8 cellular contexts compared by ENCODE assay signal in the genomic region with DNA sequence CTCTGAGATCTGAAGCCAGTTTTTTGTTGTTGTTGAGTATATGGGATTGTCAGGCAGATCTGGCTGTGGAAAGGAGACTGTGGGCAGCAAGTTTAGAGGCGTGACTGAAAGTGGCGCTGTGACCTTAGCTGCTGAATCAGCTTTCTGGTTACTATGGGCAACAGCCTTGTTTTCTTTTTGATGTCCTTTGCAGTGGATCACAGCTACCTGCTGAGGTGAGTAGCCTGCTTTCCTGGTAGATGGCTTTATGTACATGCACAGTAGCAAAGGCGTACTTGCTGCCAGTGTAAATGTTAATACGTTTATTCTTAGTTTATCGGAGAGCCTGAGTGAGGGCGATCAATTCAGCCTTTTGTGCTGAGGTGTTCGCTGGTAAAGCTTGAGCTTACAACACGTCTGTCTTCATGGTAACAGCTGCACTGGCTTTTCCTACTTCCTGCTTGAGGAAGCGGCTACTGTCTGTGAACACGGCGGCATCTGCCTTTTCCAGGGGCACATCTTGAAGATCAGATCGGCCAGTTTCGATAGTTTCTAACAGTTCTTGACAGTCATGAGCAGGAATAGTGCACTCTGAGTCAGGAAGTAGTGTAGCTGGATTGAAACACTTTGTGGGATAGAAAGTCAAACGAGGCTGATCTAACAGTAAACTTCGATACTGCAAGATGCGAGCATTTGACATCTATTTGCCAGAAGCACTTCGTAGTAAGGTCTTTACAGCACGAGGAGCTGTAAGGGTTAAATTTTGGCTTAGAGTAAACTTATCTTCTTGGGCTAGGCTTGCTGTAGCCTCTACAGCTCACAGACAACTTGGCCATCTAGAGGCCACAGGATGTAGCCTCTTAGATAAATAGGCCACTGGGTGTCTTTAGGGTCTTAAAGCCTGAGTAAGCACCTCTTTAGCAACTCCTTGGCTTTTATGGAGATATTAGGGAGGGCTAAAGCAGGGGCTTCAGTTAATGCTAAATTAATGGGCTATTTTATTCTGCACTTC.
A peak's percentile ranks its signal among the peaks of the same experiment; 100 is the strongest.
DNase-seq lines count a peak whose midpoint lies in the region; ATAC-seq, FAIRE-seq and TF ChIP-seq lines count a peak whose summit lies in the region.
"Not testable (repeated sequence)": the region's sequence is repeated elsewhere in the genome, so short reads cannot be mapped to it uniquely, and the experiment has no call there.

No MANE protein-coding gene starts in this region.

- in situ Hi-C loops in GM23248 (cut with MboI); mammary epithelial cell (cut with MboI; ENCODE audit: low sequenced_read_pairs in 2 of 2): not testable (repeated sequence)

- DNase-seq in GM23248: peak; percentile 22
- peak; percentile 31 for DNase-seq in NCI-H1092 treated with DMSO at 0.1 percent for 48 hours (lab: John Stamatoyannopoulos, UW)
- DNase-seq in RCC 7860 (ENCODE audit: low spot score): peak; percentile 4
- DNase-seq in mammary epithelial cell: peak; percentile 14
- not testable (repeated sequence) for DNase-seq in left ventricle myocardium inferior, lower lobe of right lung

- H3F3A ChIP-seq in GM23248 (ENCODE audit: insufficient read depth): not testable (repeated sequence)

- not testable (repeated sequence) for H3K27ac ChIP-seq in GM23248; mammary epithelial cell (ENCODE audit: insufficient read depth, low read depth, low read length); left ventricle myocardium inferior (replicated peaks); urinary bladder (ENCODE audit: low read depth)
- peak overlapping the region; percentile 62 for H3K27ac ChIP-seq in lower lobe of right lung
- peak overlapping the region; percentile 98 for H3K27ac ChIP-seq in parathyroid adenoma

- not testable (repeated sequence) for H4K20me1 ChIP-seq in GM23248 (ENCODE audit: insufficient read depth); mammary epithelial cell (ENCODE audit: insufficient read depth, low read length)

- WGBS in GM23248 (ENCODE audit: low coverage in 1 of 2, low lambda C conversion rate in 2 of 2, missing lambda C conversion rate in 2 of 2), 2 experiments: 31 to 33% methylated on average over 18 of the region's 18 CpGs
- 35% methylated on average over 13 of the region's 18 CpGs for WGBS in mammary epithelial cell (ENCODE audit: low coverage, missing lambda C conversion rate)
- 15% methylated on average over 18 of the region's 18 CpGs for WGBS in urinary bladder

- H3K4me3 ChIP-seq in GM23248 (peak overlapping the region; percentile 35; the same call in 1 of the 2 replicates), mammary epithelial cell (replicated peaks in 1 of 3; ENCODE audit: insufficient read depth in 1 of 3, low read depth in 2 of 3, low read length in 3 of 3) (peak overlapping the region in 1 of 3 experiments; percentile 16), left ventricle myocardium inferior (peak overlapping the region; percentile 59), lower lobe of right lung (peak overlapping the region; percentile 29), parathyroid adenoma (ENCODE audit: low read depth, low read length) (peak overlapping the region; percentile 73), urinary bladder (ENCODE audit: low read depth, low read length) (peak overlapping the region; percentile 14)

- H3K79me2 ChIP-seq in GM23248 (ENCODE audit: insufficient read depth); mammary epithelial cell (ENCODE audit: insufficient read depth, low read length); parathyroid adenoma: not testable (repeated sequence)

- intact Hi-C loops in mammary epithelial cell (cut with micrococcal nuclease); left ventricle myocardium inferior (cut with micrococcal nuclease); lower lobe of right lung (cut with DNase I): not testable (repeated sequence)

- H2AFZ ChIP-seq in GM23248 (peak overlapping the region; percentile 77), mammary epithelial cell (ENCODE audit: low read depth, low read length) (peak overlapping the region; percentile 73), parathyroid adenoma (peak overlapping the region; percentile 70)

- BruUV-seq in mammary epithelial cell (replicated peaks; lab: Mats Ljungman, UMichigan): not testable (repeated sequence)

- dilution Hi-C loops in mammary epithelial cell (cut with HindIII; ENCODE audit: low sequenced_read_pairs): not testable (repeated sequence)

- CTCF ChIA-PET in mammary epithelial cell (lab: Charles Lee; ENCODE audit: low non-redundant PET): not testable (repeated sequence)

- H3K27me3 ChIP-seq in GM23248 (replicated peaks; ENCODE audit: insufficient read depth); mammary epithelial cell (ENCODE audit: insufficient read depth, low read length); left ventricle myocardium inferior (ENCODE audit: low read depth); lower lobe of right lung (ENCODE audit: low read depth); parathyroid adenoma (ENCODE audit: control insufficient read depth, insufficient read depth, low read length): not testable (repeated sequence)

- ATAC-seq in lower lobe of right lung: not testable (repeated sequence)

- not testable (repeated sequence) for H3K36me3 ChIP-seq in GM23248 (ENCODE audit: low read depth); mammary epithelial cell (ENCODE audit: insufficient read depth, low read length); left ventricle myocardium inferior; lower lobe of right lung; parathyroid adenoma (ENCODE audit: control insufficient read depth, insufficient read depth, low read length); urinary bladder (ENCODE audit: insufficient read depth)

- H3K4me2 ChIP-seq in GM23248 (ENCODE audit: unreplicated experiment): peak overlapping the region; percentile 28
- peak overlapping the region; percentile 64 for H3K4me2 ChIP-seq in mammary epithelial cell (ENCODE audit: insufficient read depth, low read depth, low read length)
- peak overlapping the region; percentile 93 for H3K4me2 ChIP-seq in parathyroid adenoma (ENCODE audit: low read length)

- H3K9me2 ChIP-seq in GM23248 (ENCODE audit: insufficient read depth): not testable (repeated sequence)

- not testable (repeated sequence) for FAIRE-seq in RCC 7860 (lab: Jason Lieb, UNC)

- H3K9me3 ChIP-seq in GM23248 (ENCODE audit: low read depth); mammary epithelial cell (replicated peaks; ENCODE audit: insufficient read depth, low read length); left ventricle myocardium inferior (replicated peaks); lower lobe of right lung; parathyroid adenoma (ENCODE audit: control insufficient read depth, low read length): not testable (repeated sequence)

- H3K4me1 ChIP-seq in GM23248 (ENCODE audit: insufficient read depth); mammary epithelial cell (ENCODE audit: insufficient read depth, low read length); left ventricle myocardium inferior; lower lobe of right lung; urinary bladder (ENCODE audit: insufficient read depth): not testable (repeated sequence)
- peaks cover 36% of the 10 kb centered on the region for H3K4me1 ChIP-seq in parathyroid adenoma

- H3K9ac ChIP-seq in GM23248 (peak overlapping the region; percentile 25; the same call in 1 of the 2 replicates), parathyroid adenoma (peak overlapping the region; percentile 2)
- H3K9ac ChIP-seq in mammary epithelial cell (ENCODE audit: insufficient read depth, low read length): not testable (repeated sequence)

- TF ChIP-seq CTCF in mammary epithelial cell (conservative IDR thresholded peaks at IDR 0.05 in 1 of 2, IDR thresholded peaks at IDR 0.05 in 1 of 2; ENCODE audit: extremely low read depth in 1 of 2, insufficient read depth in 1 of 2, low read depth in 1 of 2, low read length in 2 of 2) (peak in 1 of 2 donors; percentile 23), left ventricle myocardium inferior (IDR thresholded peaks at IDR 0.05; ENCODE audit: borderline replicate concordance) (peak; percentile 44), lower lobe of right lung (IDR thresholded peaks at IDR 0.05) (peak; percentile 14), parathyroid adenoma (IDR thresholded peaks at IDR 0.05) (peak; percentile 39)

Comparison
In these comparisons a context has a peak if more than half of its experiments do, and no peak if none do; other contexts are left out.
1. H3K4me2 ChIP-seq: peak in every context shown above with its lines; median percentile 93 in parathyroid adenoma; 64 in mammary epithelial cell; 28 in GM23248.